In genomic region chr5:74422671-74423070, GRCh38 we compare ENCODE assay signal across 24 cellular contexts.
"Had no signal": no experiment of that assay in that cellular context is flagged by ENCODE, and none has a peak within 500 bp of the region (broad histone marks: within the 10 kb centered on the region; RNA-seq: fewer than 3 reads in every experiment).

No MANE protein-coding gene starts in this region.

- H3K9ac ChIP-seq: parathyroid adenoma had no signal

- H3K9me3 ChIP-seq: body of pancreas, left ventricle myocardium inferior, psoas muscle, sigmoid colon, tibial nerve had no signal

- H3K4me3 ChIP-seq: body of pancreas, coronary artery, dorsolateral prefrontal cortex, left ventricle myocardium inferior, psoas muscle, sigmoid colon, tibial nerve had no signal

- H3K9me3 Mint-ChIP-seq: activated B cell treated with CpG ODN at 0.5 μM for 24 hours; activated CD8-positive, alpha-beta T cell treated with anti-CD3 and anti-CD28 coated beads for 36 hours; activated naive CD4-positive, alpha-beta T cell treated with anti-CD3 and anti-CD28 coated beads, Interleukin-2, amount 50 U/mL, for 24 hours; activated naive CD8-positive, alpha-beta T cell treated with anti-CD3 and anti-CD28 coated beads, Interleukin-2, amount 50 U/mL, for 24 hours; activated T-helper 2 cell treated with anti-CD3 and anti-CD28 coated beads, Interferon-gamma antibody, Interleukin-2, Interleukin-4, amounts not matched to agents 10 μg/mL and 5 μg/mL and 100 μg/mL, durations not matched to agents 14 hours and 24 hours and 36 hours; mesothelial cell of epicardium; nephron progenitor cell had no signal

- H3K79me2 ChIP-seq: parathyroid adenoma had no signal

- H3K27me3 Mint-ChIP-seq: activated naive CD4-positive, alpha-beta T cell treated with anti-CD3 and anti-CD28 coated beads, Interleukin-2, amount 50 U/mL, for 24 hours had no signal

- H3K36me3 ChIP-seq: left ventricle myocardium inferior, sigmoid colon, tibial nerve had no signal

- H3K27ac Mint-ChIP-seq: activated B cell treated with CpG ODN at 0.5 μM for 24 hours; activated CD8-positive, alpha-beta T cell treated with anti-CD3 and anti-CD28 coated beads for 36 hours; activated naive CD4-positive, alpha-beta T cell treated with anti-CD3 and anti-CD28 coated beads, Interleukin-2, amount 50 U/mL, for 24 hours; activated naive CD8-positive, alpha-beta T cell treated with anti-CD3 and anti-CD28 coated beads, Interleukin-2, amount 50 U/mL, for 24 hours; activated T-helper 2 cell treated with anti-CD3 and anti-CD28 coated beads, Interferon-gamma antibody, Interleukin-2, Interleukin-4, amounts not matched to agents 10 μg/mL and 5 μg/mL and 100 μg/mL, durations not matched to agents 14 hours and 24 hours and 36 hours; mesothelial cell of epicardium; nephron progenitor cell had no signal

- H3K4me1 ChIP-seq: left ventricle myocardium inferior, sigmoid colon, tibial nerve had no signal

- H3K4me3 Mint-ChIP-seq: activated B cell treated with CpG ODN at 0.5 μM for 24 hours; activated CD8-positive, alpha-beta T cell treated with anti-CD3 and anti-CD28 coated beads for 36 hours; activated naive CD4-positive, alpha-beta T cell treated with anti-CD3 and anti-CD28 coated beads, Interleukin-2, amount 50 U/mL, for 24 hours; activated naive CD8-positive, alpha-beta T cell treated with anti-CD3 and anti-CD28 coated beads, Interleukin-2, amount 50 U/mL, for 24 hours; mesothelial cell of epicardium; nephron progenitor cell had no signal

- DNase-seq: activated B cell treated with CpG ODN at 0.5 μM for 24 hours; activated CD4-positive, alpha-beta T cell treated with anti-CD3 and anti-CD28 coated beads, Interleukin-2, amount 50 U/mL, for 1 hour; activated CD8-positive, alpha-beta T cell treated with anti-CD3 and anti-CD28 coated beads for 36 hours; activated naive CD8-positive, alpha-beta T cell treated with anti-CD3 and anti-CD28 coated beads, Interleukin-2, amount 50 U/mL, for 24 hours; activated T-cell treated with anti-CD3 and anti-CD28 coated beads, Interleukin-2, amount 50 U/mL, for 48 hours; body of pancreas; dorsolateral prefrontal cortex; effector memory CD4-positive, alpha-beta T cell; left ventricle myocardium inferior; naive B cell; nephron progenitor cell; occipital lobe; psoas muscle; sigmoid colon; small intestine; stimulated activated CD4-positive, alpha-beta T cell treated with anti-CD3 and anti-CD28 coated beads, Interleukin-15, amount 100 ng/mL, for 24 hours; stimulated activated naive CD4-positive, alpha-beta T cell; T-helper 2 cell had no signal

- H3K4me1 Mint-ChIP-seq: activated B cell treated with CpG ODN at 0.5 μM for 24 hours; activated naive CD4-positive, alpha-beta T cell treated with anti-CD3 and anti-CD28 coated beads, Interleukin-2, amount 50 U/mL, for 24 hours; naive B cell had no signal

- H3K36me3 Mint-ChIP-seq: activated naive CD4-positive, alpha-beta T cell treated with anti-CD3 and anti-CD28 coated beads, Interleukin-2, amount 50 U/mL, for 24 hours; mesothelial cell of epicardium; naive B cell had no signal

- H2AFZ ChIP-seq: parathyroid adenoma had no signal

- H3K27ac ChIP-seq: coronary artery, dorsolateral prefrontal cortex, left ventricle myocardium inferior, parathyroid adenoma, psoas muscle, sigmoid colon, tibial nerve had no signal

- H3K27me3 ChIP-seq: body of pancreas, dorsolateral prefrontal cortex, sigmoid colon, tibial nerve had no signal
